In the genomic region with DNA sequence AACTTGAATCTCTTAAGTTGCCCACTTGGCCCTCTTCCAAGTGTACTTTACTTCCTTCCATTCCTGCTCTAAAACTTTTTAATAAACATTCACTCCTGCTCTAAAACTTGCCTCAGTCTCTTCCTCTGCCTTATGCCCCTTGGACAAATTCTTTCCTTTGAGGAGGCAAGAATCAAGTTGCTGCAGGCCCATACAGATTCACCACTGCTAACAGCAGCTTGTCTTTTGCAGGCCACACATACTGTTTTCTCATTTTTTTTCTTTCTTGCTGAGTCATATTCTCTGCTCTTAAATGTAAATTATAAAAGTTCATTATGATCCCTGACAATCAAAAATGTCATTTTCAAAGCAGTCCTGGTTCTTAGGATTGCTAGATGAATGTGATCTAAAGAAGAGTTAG, we compare ENCODE assay signal across 21 cellular contexts.
"Had no signal": no experiment of that assay in that cellular context is flagged by ENCODE, and none has a peak within 500 bp of the region (broad histone marks: within the 10 kb centered on the region; RNA-seq: fewer than 3 reads in every experiment).

No MANE protein-coding gene starts in this region.

- H3K27ac ChIP-seq: HL-60, SJSA1, SK-N-MC had no signal

- H3K4me3 ChIP-seq: MG63, SJSA1, SK-N-MC had no signal

- DNase-seq: KBM-7, MG63, NCI-H1092, NCI-H1105 treated with DMSO at 0.1 percent for 48 hours, NCI-H1417 treated with DMSO at 0.1 percent for 48 hours, NCI-H146, NCI-H1694 treated with DMSO at 0.1 percent for 48 hours, NCI-H1930, NCI-H2081, NCI-H2107, NCI-H2227 treated with DMSO at 0.1 percent for 48 hours, NCI-H510A, NCI-H524 treated with DMSO at 0.1 percent for 48 hours, NCI-H69, NCI-H774, Right ventricle myocardium superior, RPMI8226, SIG-M5 had no signal
